In the genomic region with DNA sequence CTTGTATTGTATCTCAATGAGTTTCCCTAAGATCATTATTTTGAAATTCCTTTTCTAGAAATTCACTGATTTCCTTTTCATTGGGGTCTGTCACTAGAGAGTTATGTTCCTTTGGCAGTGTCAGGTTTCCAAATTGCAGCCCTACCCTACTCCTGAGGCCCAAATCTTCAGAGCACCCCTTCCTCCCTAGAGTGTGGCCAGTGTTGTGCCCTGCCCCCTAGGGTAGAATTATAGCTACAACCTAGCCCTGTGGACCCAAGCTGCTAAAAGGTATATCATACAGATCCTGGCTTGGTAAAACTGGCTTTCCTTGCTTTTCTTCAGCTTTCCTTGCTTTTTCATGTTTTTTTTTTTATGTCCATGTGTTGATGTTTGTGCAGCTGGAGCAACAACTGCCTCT, we compare ENCODE assay signal across 1 cellular context.
TF ChIP-seq lines count a peak whose summit lies in the region.

No MANE protein-coding gene starts in this region.

TF ChIP-seq in HepG2, 621 proteins besides CTCF, POLR2A, EP300 and RAD21 (continued from another document):
- TF ChIP-seq ZBTB39 (CRISPR knock-in tag; IDR thresholded peaks at IDR 0.05) (no peak), ZNF569 (CRISPR knock-in tag; IDR thresholded peaks at IDR 0.05; ENCODE audit: borderline replicate concordance) (no peak), YEATS4 (CRISPR knock-in tag; IDR thresholded peaks at IDR 0.05; ENCODE audit: borderline replicate concordance) (no peak), MEIS1 (CRISPR knock-in tag; IDR thresholded peaks at IDR 0.05; ENCODE audit: borderline replicate concordance) (no peak), GZF1 (CRISPR knock-in tag; IDR thresholded peaks at IDR 0.05) (no peak), RXRA (CRISPR knock-in tag; IDR thresholded peaks at IDR 0.05) (no peak), ZFP41 (CRISPR knock-in tag; IDR thresholded peaks at IDR 0.05; ENCODE audit: borderline replicate concordance) (no peak), ZFP82 (CRISPR knock-in tag; IDR thresholded peaks at IDR 0.05; ENCODE audit: borderline replicate concordance) (no peak)
TF ChIP-seq in HepG2: peak in this region for 0.
